In the genomic region with DNA sequence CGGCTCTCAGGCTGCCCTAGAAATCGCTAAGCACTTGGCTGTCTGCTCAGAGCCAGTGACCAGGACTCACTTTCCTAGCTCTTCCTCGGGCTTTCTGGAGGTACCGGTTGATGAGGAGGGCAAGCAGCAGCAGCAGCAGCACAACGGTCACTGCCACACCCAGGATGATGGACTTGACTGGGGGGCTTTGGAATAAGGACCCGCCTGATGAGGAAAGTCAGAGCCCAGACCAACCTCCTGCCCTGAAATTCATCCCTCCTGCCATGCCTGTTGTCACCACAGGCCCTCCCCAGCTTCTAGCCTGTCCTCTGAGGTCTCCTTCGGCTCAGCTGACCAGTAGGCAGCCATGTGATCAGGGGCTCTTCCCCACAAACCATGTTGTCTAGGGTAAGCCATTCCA, we compare ENCODE assay signal across 17 cellular contexts. TPM values are rescaled to one million over a fixed set of nuclear protein-coding genes. Genes with fewer than 3 reads are reported as not detected.
DNase-seq lines count a peak whose midpoint lies in the region; ATAC-seq and TF ChIP-seq lines count a peak whose summit lies in the region.
"Had no signal": no experiment of that assay in that cellular context is flagged by ENCODE, and none has a peak within 500 bp of the region (broad histone marks: within the 10 kb centered on the region; RNA-seq: fewer than 3 reads in every experiment).

No MANE protein-coding gene starts in this region.

- H3K27ac Mint-ChIP-seq in osteocyte (ENCODE audit: unreplicated experiment) = no peak overlapping the region
- H3K27ac Mint-ChIP-seq: H9 had no signal

- peaks cover 27% of the 10 kb centered on the region for H3K27me3 Mint-ChIP-seq in osteocyte (ENCODE audit: unreplicated experiment)
- H3K27me3 Mint-ChIP-seq: CD4-positive, alpha-beta memory T cell had no signal

- intact Hi-C loops in heart right ventricle (cut with DNase I) = no loop called here

- TF ChIP-seq CTCF in right atrium auricular region (IDR thresholded peaks at IDR 0.05) = no peak
- TF ChIP-seq CTCF in heart right ventricle (IDR thresholded peaks at IDR 0.05) = no peak
- no peak for TF ChIP-seq CTCF in osteocyte (IDR thresholded peaks at IDR 0.05)

- no peaks in the 10 kb centered on the region for H3K9me3 Mint-ChIP-seq in osteocyte (ENCODE audit: unreplicated experiment)

- H3K4me3 ChIP-seq in right atrium auricular region = no peak overlapping the region
- H3K4me3 ChIP-seq in heart right ventricle = no peak overlapping the region

- no peaks in the 10 kb centered on the region for H3K27me3 ChIP-seq in right atrium auricular region
- H3K27me3 ChIP-seq in heart right ventricle = peaks cover 0 to 7% (median 0%) of the 10 kb centered on the region in 7 donors

- H3K4me1 Mint-ChIP-seq in osteocyte (ENCODE audit: unreplicated experiment) = no peaks in the 10 kb centered on the region

- H3K4me1 ChIP-seq in right atrium auricular region = no peaks in the 10 kb centered on the region
- peaks cover 0 to 21% (median 0%) of the 10 kb centered on the region in 9 donors for H3K4me1 ChIP-seq in heart right ventricle

- no peaks in the 10 kb centered on the region for H3K36me3 ChIP-seq in right atrium auricular region
- no peaks in the 10 kb centered on the region for H3K36me3 ChIP-seq in heart right ventricle

- peaks cover 0 to 3% of the 10 kb centered on the region in 2 donors for H3K9me3 ChIP-seq in right atrium auricular region
- H3K9me3 ChIP-seq in heart right ventricle = peaks cover 0 to 8% (median 2%) of the 10 kb centered on the region in 11 donors

- WGBS in heart right ventricle, 2 donors = 85 to 90% methylated on average over 7 of the region's 7 CpGs

- ATAC-seq in heart right ventricle (no peak), left lobe of liver (no peak)

- H3K4me3 Mint-ChIP-seq in osteocyte (ENCODE audit: unreplicated experiment) = no peak overlapping the region
- H3K4me3 Mint-ChIP-seq: CD4-positive, alpha-beta memory T cell; H9 had no signal

- H3K27ac ChIP-seq in right atrium auricular region (no peak overlapping the region), heart right ventricle (peak overlapping the region in 1 of 10 donors; percentile 70)

- H3K36me3 Mint-ChIP-seq in osteocyte (ENCODE audit: unreplicated experiment) = no peaks in the 10 kb centered on the region

- DNase-seq in right atrium auricular region (ENCODE audit: low spot score) (peak; percentile 51), heart right ventricle (no peak), left lobe of liver (ENCODE audit: low spot score) (peak; percentile 23), osteocyte (ENCODE audit: extremely low spot score, unreplicated experiment) (peak; percentile 62), NCI-H187 (lab: John Stamatoyannopoulos, UW) (no peak), NCI-H2227 treated with DMSO at 0.1 percent for 48 hours (lab: John Stamatoyannopoulos, UW) (no peak), GF-D8 (lab: John Stamatoyannopoulos, UW) (no peak)
- DNase-seq: 8988T; AML-193; C1 segment of cervical spinal cord; CD4-positive, alpha-beta memory T cell; DMS79 treated with DMSO at 0.1 percent for 48 hours; EL; GOT3; H9; IMR-90 had no signal

RNA-seq across cellular contexts. Expression of a gene that starts 16.2 kb away (rescaled TPM):
- total RNA-seq in right atrium auricular region (under 1 TPM in 1 of 2 donors, not detected in 1; 0.12 TPM), heart right ventricle (under 1 TPM in 4 of 10 donors, not detected in 6; 0.10 to 0.38 (median 0.16) TPM), left lobe of liver (0.08 TPM), osteocyte (not detected in 2 replicates)
- under 1 TPM in 1 of 2 donors, not detected in 1; 0.01 TPM for polyA plus RNA-seq in heart right ventricle
- total RNA-seq: IMR-90 had no signal
- polyA plus RNA-seq: IMR-90 had no signal

RNA-seq across cellular contexts. Expression of a gene that starts 21.8 kb away (rescaled TPM):
- total RNA-seq in right atrium auricular region = 1 to 10 TPM; 1.6 to 7.0 TPM
- 1 to 10 TPM in 3 of 10 donors, under 1 TPM in 4, not detected in 3; 0.40 to 5.5 (median 1.00) TPM for total RNA-seq in heart right ventricle
- 1 to 10 TPM; 1.4 to 1.6 TPM for polyA plus RNA-seq in heart right ventricle
- 0.28 TPM for total RNA-seq in left lobe of liver
- total RNA-seq in osteocyte = not detected in 2 replicates
- total RNA-seq: HT-29, IMR-90 had no signal
- polyA plus RNA-seq: CD4-positive, alpha-beta memory T cell; IMR-90 had no signal

RNA-seq across cellular contexts. Expression of a gene that starts 30.6 kb away (rescaled TPM):
- total RNA-seq in right atrium auricular region (not detected), heart right ventricle (under 1 TPM in 2 of 10 donors, not detected in 8; 0.33 to 0.39 TPM), left lobe of liver (not detected), osteocyte (not detected in 2 replicates)
- polyA plus RNA-seq in heart right ventricle = under 1 TPM in 1 of 2 donors, not detected in 1; 0.17 TPM
- total RNA-seq: CD4-positive, alpha-beta memory T cell; H9; HT-29; IMR-90 had no signal
- polyA plus RNA-seq: CD4-positive, alpha-beta memory T cell; IMR-90 had no signal

RNA-seq across cellular contexts. Expression of a gene that starts 43.4 kb away (rescaled TPM):
- total RNA-seq in right atrium auricular region = not detected
- total RNA-seq in heart right ventricle = not detected
- under 1 TPM in 1 of 2 donors, not detected in 1; 0.04 TPM for polyA plus RNA-seq in heart right ventricle
- not detected for total RNA-seq in left lobe of liver
- not detected in 2 replicates for total RNA-seq in osteocyte
- total RNA-seq: CD4-positive, alpha-beta memory T cell; H9; HT-29; IMR-90 had no signal
- polyA plus RNA-seq: CD4-positive, alpha-beta memory T cell; IMR-90 had no signal

Comparison
In these comparisons a context has a peak if more than half of its experiments do, and no peak if none do; other contexts are left out.
1. DNase-seq: peak in right atrium auricular region (single experiment), left lobe of liver (single experiment) and osteocyte (single experiment); none in heart right ventricle (0 of 2), NCI-H187 (0 of 2), NCI-H2227 treated with DMSO at 0.1 percent for 48 hours (single experiment) and GF-D8 (single experiment).